In genomic region chr1:184228558-184228957, GRCh38 we compare ENCODE assay signal across 23 cellular contexts.
"Had no signal": no experiment of that assay in that cellular context is flagged by ENCODE, and none has a peak within 500 bp of the region (broad histone marks: within the 10 kb centered on the region; RNA-seq: fewer than 3 reads in every experiment).

No MANE protein-coding gene starts in this region.

- H3K4me3 ChIP-seq: colonic mucosa, coronary artery, dorsolateral prefrontal cortex, esophagus muscularis mucosa, esophagus squamous epithelium, gastrocnemius medialis, gastroesophageal sphincter, heart left ventricle, heart right ventricle had no signal

- H3K27me3 ChIP-seq: colonic mucosa, dorsolateral prefrontal cortex, esophagus muscularis mucosa, gastrocnemius medialis, gastroesophageal sphincter, heart left ventricle, heart right ventricle had no signal

- DNase-seq: colonic mucosa; cortex of kidney; dermis blood vessel endothelial cell; dorsolateral prefrontal cortex; effector CD8-positive, alpha-beta T cell; effector memory CD4-positive, alpha-beta T cell; effector memory CD8-positive, alpha-beta T cell; endodermal cell; erythroblast; esophagus squamous epithelium; foreskin fibroblast; foreskin keratinocyte; foreskin melanocyte; gastrocnemius medialis; glutamatergic neuron; head of caudate nucleus; heart left ventricle; heart right ventricle had no signal

- H3K4me1 ChIP-seq: colonic mucosa, esophagus muscularis mucosa, esophagus squamous epithelium, foreskin keratinocyte, gastrocnemius medialis, gastroesophageal sphincter, heart left ventricle, heart right ventricle had no signal

- H3K27ac ChIP-seq: colonic mucosa, coronary artery, dorsolateral prefrontal cortex, epithelial cell of prostate, esophagus muscularis mucosa, esophagus squamous epithelium, foreskin keratinocyte, gastrocnemius medialis, gastroesophageal sphincter, heart left ventricle, heart right ventricle had no signal

- H3K9me3 ChIP-seq: colonic mucosa, esophagus muscularis mucosa, esophagus squamous epithelium, gastrocnemius medialis, gastroesophageal sphincter had no signal

- ATAC-seq: effector memory CD8-positive, alpha-beta T cell; esophagus mucosa; foreskin keratinocyte; gastrocnemius medialis; gastroesophageal sphincter; heart left ventricle; heart right ventricle had no signal

- H3K36me3 ChIP-seq: colonic mucosa, esophagus muscularis mucosa, esophagus squamous epithelium, gastrocnemius medialis, gastroesophageal sphincter, heart left ventricle, heart right ventricle had no signal
